In genomic region chr12:107352347-107353081, GRCh38 we compare ENCODE assay signal across 12 cellular contexts.
DNase-seq lines count a peak whose midpoint lies in the region; ATAC-seq and TF ChIP-seq lines count a peak whose summit lies in the region.
"Had no signal": no experiment of that assay in that cellular context is flagged by ENCODE, and none has a peak within 500 bp of the region (broad histone marks: within the 10 kb centered on the region; RNA-seq: fewer than 3 reads in every experiment).

No MANE protein-coding gene starts in this region.

- H3K4me3 ChIP-seq in CD8-positive, alpha-beta T cell (ENCODE audit: low read depth, low read length): no peak overlapping the region
- H3K4me3 ChIP-seq in right lobe of liver: no peak overlapping the region

- ATAC-seq in CD8-positive, alpha-beta T cell: peak; percentile 58
- ATAC-seq in activated T-cell treated with anti-CD3 and anti-CD28 coated beads, Interleukin-2, amount 50 U/mL, for 72 hours (replicated peaks in 1 of 2): peak; percentile 83 to 90
- peak; percentile 21 to 42 (median 24) for ATAC-seq in right lobe of liver
- no peak for ATAC-seq in GM19351 (IDR thresholded peaks at IDR 0.05; ENCODE audit: unreplicated experiment)
- no peak for ATAC-seq in GM21360 (IDR thresholded peaks at IDR 0.05; ENCODE audit: unreplicated experiment)

- peaks cover 75% of the 10 kb centered on the region for H3K4me1 Mint-ChIP-seq in CD8-positive, alpha-beta T cell (ENCODE audit: low read depth)
- peaks cover 64% of the 10 kb centered on the region for H3K4me1 Mint-ChIP-seq in activated T-cell treated with anti-CD3 and anti-CD28 coated beads, Interleukin-2, amount 50 U/mL, for 72 hours (ENCODE audit: low read depth)

- CTCF ChIA-PET in CD8-positive, alpha-beta T cell (lab: Charles Lee): interaction anchor here (1.0 to 1.1 kb wide), 2 partner anchors 220 to 222 kb away, joined by 3 read pairs; no protein-coding TSS in a partner anchor

- no peaks in the 10 kb centered on the region for H3K36me3 Mint-ChIP-seq in CD8-positive, alpha-beta T cell
- peaks cover 3 to 4% of the 10 kb centered on the region in 2 donors for H3K36me3 Mint-ChIP-seq in activated T-cell treated with anti-CD3 and anti-CD28 coated beads, Interleukin-2, amount 50 U/mL, for 72 hours (ENCODE audit: insufficient read depth in 2 of 2)

- WGBS in right lobe of liver (ENCODE audit: insufficient coverage, low coverage, low lambda C conversion rate, missing lambda C conversion rate): 57% methylated on average over 1 of the region's 2 CpGs

- peak overlapping the region; percentile 86 for H3K27ac Mint-ChIP-seq in CD8-positive, alpha-beta T cell
- peak overlapping the region; percentile 24 for H3K27ac Mint-ChIP-seq in activated T-cell treated with anti-CD3 and anti-CD28 coated beads, Interleukin-2, amount 50 U/mL, for 72 hours
- H3K27ac Mint-ChIP-seq: dendritic cell treated with granulocyte-macrophage colony-stimulating factor and Interleukin-4, amounts not matched to agents 40 ng/mL and 50 ng/mL, for 4 days had no signal

- no peak for TF ChIP-seq POLR2A in right lobe of liver (IDR thresholded peaks at IDR 0.05)

- peak overlapping the region; percentile 19 for H3K4me3 Mint-ChIP-seq in CD8-positive, alpha-beta T cell
- peak overlapping the region; percentile 49 to 58 for H3K4me3 Mint-ChIP-seq in activated T-cell treated with anti-CD3 and anti-CD28 coated beads, Interleukin-2, amount 50 U/mL, for 72 hours
- H3K4me3 Mint-ChIP-seq: dendritic cell treated with granulocyte-macrophage colony-stimulating factor and Interleukin-4, amounts not matched to agents 40 ng/mL and 50 ng/mL, for 4 days had no signal

- peaks cover 46% of the 10 kb centered on the region for H3K4me1 ChIP-seq in CD8-positive, alpha-beta T cell (ENCODE audit: insufficient read depth, low read length)
- no peaks in the 10 kb centered on the region for H3K4me1 ChIP-seq in right lobe of liver

- POLR2A ChIA-PET in CD8-positive, alpha-beta T cell (lab: Charles Lee): interaction anchor here (1.6 kb wide), 1 partner anchor 32 kb away, joined by 4 read pairs; no protein-coding TSS in a partner anchor

- H3K27me3 ChIP-seq in CD8-positive, alpha-beta T cell (ENCODE audit: insufficient read depth, low read length): no peaks in the 10 kb centered on the region
- no peaks in the 10 kb centered on the region for H3K27me3 ChIP-seq in right lobe of liver

- intact Hi-C loops in CD8-positive, alpha-beta T cell (cut with DNase I, micrococcal nuclease): no loop called here
- intact Hi-C loops in right lobe of liver (cut with DNase I): no loop called here

- H3K36me3 ChIP-seq in CD8-positive, alpha-beta T cell (ENCODE audit: insufficient read depth, low read length): no peaks in the 10 kb centered on the region
- no peaks in the 10 kb centered on the region for H3K36me3 ChIP-seq in right lobe of liver

- DNase-seq in DMS79 (lab: John Stamatoyannopoulos, UW) (peak; percentile 34), DMS79 treated with DMSO at 0.1 percent for 48 hours (lab: John Stamatoyannopoulos, UW) (no peak), right lobe of liver (no peak), EL (no peak)
- DNase-seq in CD8-positive, alpha-beta T cell: no peak
- peak; percentile 34 to 59 for DNase-seq in activated T-cell treated with anti-CD3 and anti-CD28 coated beads, Interleukin-2, amount 50 U/mL, for 72 hours
- DNase-seq: NCI-H345, RPMI8226 had no signal

- no peaks in the 10 kb centered on the region for H3K9me3 ChIP-seq in CD8-positive, alpha-beta T cell (ENCODE audit: low read length)
- no peaks in the 10 kb centered on the region for H3K9me3 ChIP-seq in right lobe of liver

- H3K27ac ChIP-seq in CD8-positive, alpha-beta T cell (ENCODE audit: low read depth, low read length): no peak overlapping the region
- H3K27ac ChIP-seq in right lobe of liver: no peak overlapping the region
- H3K27ac ChIP-seq: 22Rv1 had no signal

- H3K9me3 Mint-ChIP-seq in CD8-positive, alpha-beta T cell: no peaks in the 10 kb centered on the region
- H3K9me3 Mint-ChIP-seq in activated T-cell treated with anti-CD3 and anti-CD28 coated beads, Interleukin-2, amount 50 U/mL, for 72 hours: peaks cover 0 to 3% of the 10 kb centered on the region in 2 donors
- H3K9me3 Mint-ChIP-seq: dendritic cell treated with granulocyte-macrophage colony-stimulating factor and Interleukin-4, amounts not matched to agents 40 ng/mL and 50 ng/mL, for 4 days had no signal

- TF ChIP-seq CTCF in CD8-positive, alpha-beta T cell (IDR thresholded peaks at IDR 0.05): no peak
- TF ChIP-seq CTCF in right lobe of liver (IDR thresholded peaks at IDR 0.05): no peak

- no peaks in the 10 kb centered on the region for H3K27me3 Mint-ChIP-seq in CD8-positive, alpha-beta T cell (ENCODE audit: low read depth)
- H3K27me3 Mint-ChIP-seq in activated T-cell treated with anti-CD3 and anti-CD28 coated beads, Interleukin-2, amount 50 U/mL, for 72 hours (ENCODE audit: low read depth): no peaks in the 10 kb centered on the region
- H3K27me3 Mint-ChIP-seq: dendritic cell treated with granulocyte-macrophage colony-stimulating factor and Interleukin-4, amounts not matched to agents 40 ng/mL and 50 ng/mL, for 4 days had no signal

Comparison
In these comparisons a context has a peak if more than half of its experiments do, and no peak if none do; other contexts are left out.
1. DNase-seq: peak in DMS79 (single experiment) and activated T-cell treated with anti-CD3 and anti-CD28 coated beads, Interleukin-2, amount 50 U/mL, for 72 hours (2 of 2); none in DMS79 treated with DMSO at 0.1 percent for 48 hours (single experiment), CD8-positive, alpha-beta T cell (0 of 7), right lobe of liver (0 of 3) and EL (single experiment).
2. ATAC-seq: peak in CD8-positive, alpha-beta T cell (single experiment), activated T-cell treated with anti-CD3 and anti-CD28 coated beads, Interleukin-2, amount 50 U/mL, for 72 hours (2 of 2) and right lobe of liver (4 of 4); none in GM19351 (single experiment) and GM21360 (single experiment).